ENCODE assay signal across 8 cellular contexts in genomic region chr22:49853981-49854791, GRCh38. TPM values are rescaled to one million over a fixed set of nuclear protein-coding genes. Genes with fewer than 3 reads are reported as not detected.
DNase-seq lines count a peak whose midpoint lies in the region; ATAC-seq and TF ChIP-seq lines count a peak whose summit lies in the region.

No MANE protein-coding gene starts in this region.

- peaks cover 13% of the 10 kb centered on the region for H3K27me3 Mint-ChIP-seq in activated CD4-positive, alpha-beta T cell treated with anti-CD3 and anti-CD28 coated beads, Interleukin-2, amount 10 ng/mL, durations not matched to agents 7 days and 5 days

- CTCF ChIA-PET in activated CD4-positive, alpha-beta T cell treated with anti-CD3 and anti-CD28 coated beads, Interleukin-2, amount 10 ng/mL, durations not matched to agents 7 days and 5 days (lab: Charles Lee) = interaction anchor here (0.6 to 1.3 kb wide), 3 partner anchors 9 to 14 kb away, joined by 3 read pairs; no protein-coding TSS in a partner anchor

- peak overlapping the region; percentile 92 for H3K4me3 ChIP-seq in GM06990 (replicated peaks; ENCODE audit: low read depth, low read length)
- peak overlapping the region; percentile 68 for H3K4me3 ChIP-seq in fibroblast of mammary gland (ENCODE audit: control insufficient read depth, low read depth, low read length)
- peak overlapping the region; percentile 99 for H3K4me3 ChIP-seq in neuron (ENCODE audit: low read length)

- peaks cover 8% of the 10 kb centered on the region for H3K36me3 Mint-ChIP-seq in activated CD4-positive, alpha-beta T cell treated with anti-CD3 and anti-CD28 coated beads, Interleukin-2, amount 10 ng/mL, durations not matched to agents 7 days and 5 days (ENCODE audit: low read depth)

- no peaks in the 10 kb centered on the region for H3K9me3 Mint-ChIP-seq in activated CD4-positive, alpha-beta T cell treated with anti-CD3 and anti-CD28 coated beads, Interleukin-2, amount 10 ng/mL, durations not matched to agents 7 days and 5 days

- peaks cover 49% of the 10 kb centered on the region for H3K4me1 Mint-ChIP-seq in activated CD4-positive, alpha-beta T cell treated with anti-CD3 and anti-CD28 coated beads, Interleukin-2, amount 10 ng/mL, durations not matched to agents 7 days and 5 days

- peak overlapping the region; percentile 84 for H3K4me3 Mint-ChIP-seq in activated CD4-positive, alpha-beta T cell treated with anti-CD3 and anti-CD28 coated beads, Interleukin-2, amount 10 ng/mL, durations not matched to agents 7 days and 5 days

- peaks cover 1% of the 10 kb centered on the region; the same call in 1 of the 2 replicates for H3K27me3 ChIP-seq in GM06990 (replicated peaks; ENCODE audit: control insufficient read depth, insufficient read depth, low read length)
- H3K27me3 ChIP-seq in neuron (ENCODE audit: insufficient read depth, low read length) = peaks cover 27% of the 10 kb centered on the region

- H3K4me1 ChIP-seq in neuron (ENCODE audit: insufficient read depth, low read length) = peaks cover 17% of the 10 kb centered on the region

- H2AFZ ChIP-seq in neuron (ENCODE audit: low read depth, low read length) = no peak overlapping the region

- peak overlapping the region; percentile 89 for H3K27ac Mint-ChIP-seq in activated CD4-positive, alpha-beta T cell treated with anti-CD3 and anti-CD28 coated beads, Interleukin-2, amount 10 ng/mL, durations not matched to agents 7 days and 5 days

- no peaks in the 10 kb centered on the region; the same call in 1 of the 2 replicates for H3K36me3 ChIP-seq in GM06990 (ENCODE audit: control insufficient read depth, insufficient read depth, low read length)
- H3K36me3 ChIP-seq in neuron (ENCODE audit: insufficient read depth, low read length) = peaks cover 6% of the 10 kb centered on the region

- DNase-seq in GM06990 (ENCODE audit: extremely low read depth, insufficient read length) (peak; percentile 44), HK-2 (ENCODE audit: unreplicated experiment) (peak; percentile 31), fibroblast of mammary gland (ENCODE audit: low read depth) (no peak), T-helper 9 cell (no peak), epidermal melanocyte (ENCODE audit: insufficient read length, low spot score) (no peak)
- peak; percentile 29 for DNase-seq in activated CD4-positive, alpha-beta T cell treated with anti-CD3 and anti-CD28 coated beads, Interleukin-2, amount 10 ng/mL, durations not matched to agents 7 days and 5 days

- POLR2A ChIA-PET in activated CD4-positive, alpha-beta T cell treated with anti-CD3 and anti-CD28 coated beads, Interleukin-2, amount 10 ng/mL, durations not matched to agents 7 days and 5 days (lab: Charles Lee) = no interaction called here

- peaks cover 7% of the 10 kb centered on the region for H3K9me3 ChIP-seq in neuron (ENCODE audit: low read length)

- TF ChIP-seq CTCF in GM06990 (IDR thresholded peaks at IDR 0.05; ENCODE audit: insufficient read depth, low read length, poor library complexity, severe bottlenecking) (no peak), fibroblast of mammary gland (conservative IDR thresholded peaks at IDR 0.05; ENCODE audit: control insufficient read depth, insufficient read depth, low read depth, low read length) (no peak)

- peak; percentile 20 for ATAC-seq in GM19463 (IDR thresholded peaks at IDR 0.05; ENCODE audit: unreplicated experiment)

RNA-seq across cellular contexts. Expression of gene ZBED4, which starts 0.5 kb away (rescaled TPM):
- 10 to 100 TPM; 20.0 to 20.8 TPM for total RNA-seq in activated CD4-positive, alpha-beta T cell treated with anti-CD3 and anti-CD28 coated beads, Interleukin-2, amount 10 ng/mL, durations not matched to agents 7 days and 5 days

RNA-seq across cellular contexts. Expression of gene BRD1, which starts 26.5 kb away (rescaled TPM):
- total RNA-seq in activated CD4-positive, alpha-beta T cell treated with anti-CD3 and anti-CD28 coated beads, Interleukin-2, amount 10 ng/mL, durations not matched to agents 7 days and 5 days = 10 to 100 TPM; 46.9 to 49.2 TPM

Comparison
In these comparisons a context has a peak if more than half of its experiments do, and no peak if none do; other contexts are left out.
1. DNase-seq: peak in GM06990 (single experiment), HK-2 (single experiment) and activated CD4-positive, alpha-beta T cell treated with anti-CD3 and anti-CD28 coated beads, Interleukin-2, amount 10 ng/mL, durations not matched to agents 7 days and 5 days (single experiment); none in fibroblast of mammary gland (single experiment), T-helper 9 cell (single experiment) and epidermal melanocyte (single experiment).
2. Peak in every context shown above with its lines, with median percentiles within 50 percentile points of each other: H3K4me3 ChIP-seq.